10 cellular contexts compared by ENCODE assay signal in the genomic region with DNA sequence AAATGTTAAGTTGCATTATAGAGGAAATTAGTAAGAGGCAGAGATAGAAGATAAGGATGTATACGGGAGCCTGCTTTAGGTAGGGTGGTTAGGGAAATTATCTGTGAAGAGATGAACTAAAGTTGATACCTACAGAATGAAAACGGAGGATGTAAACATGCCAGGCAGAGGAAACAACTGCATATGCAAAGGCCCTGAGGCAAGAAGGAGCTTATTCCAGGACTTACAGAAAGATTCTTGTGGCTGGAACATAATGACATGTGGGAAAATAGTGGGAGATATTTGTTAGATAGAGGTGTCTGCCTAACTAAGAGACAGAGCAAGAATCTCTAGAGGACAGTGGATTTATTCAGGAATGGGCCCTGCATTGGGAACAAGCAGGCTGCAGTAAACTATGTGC. TPM values are rescaled to one million over a fixed set of nuclear protein-coding genes. Genes with fewer than 3 reads are reported as not detected.
"Had no signal": no experiment of that assay in that cellular context is flagged by ENCODE, and none has a peak within 500 bp of the region (broad histone marks: within the 10 kb centered on the region; RNA-seq: fewer than 3 reads in every experiment).

No MANE protein-coding gene starts in this region.

- H3K4me3 Mint-ChIP-seq: IgD-negative memory B cell had no signal

- H3K36me3 Mint-ChIP-seq: IgD-negative memory B cell had no signal

- H3K4me1 Mint-ChIP-seq: IgD-negative memory B cell had no signal

- ATAC-seq: HepG2, K562 had no signal

- H3K27ac Mint-ChIP-seq: IgD-negative memory B cell had no signal

- H3K27ac ChIP-seq: HL-60, KMS-11 had no signal

- DNase-seq: IMR-90, KBM-7, KG1 had no signal

- H3K4me3 ChIP-seq: K562 had no signal

RNA-seq across cellular contexts. Expression of gene SERPINA2, which starts 38.1 kb away (rescaled TPM):
- total RNA-seq: HT-29, HT1080, IMR-90, K562 had no signal

RNA-seq across cellular contexts. Expression of gene SERPINA11, which starts 48.0 kb away (rescaled TPM):
- total RNA-seq: HT-29, HT1080, IMR-90, K562 had no signal
